In the genomic region with DNA sequence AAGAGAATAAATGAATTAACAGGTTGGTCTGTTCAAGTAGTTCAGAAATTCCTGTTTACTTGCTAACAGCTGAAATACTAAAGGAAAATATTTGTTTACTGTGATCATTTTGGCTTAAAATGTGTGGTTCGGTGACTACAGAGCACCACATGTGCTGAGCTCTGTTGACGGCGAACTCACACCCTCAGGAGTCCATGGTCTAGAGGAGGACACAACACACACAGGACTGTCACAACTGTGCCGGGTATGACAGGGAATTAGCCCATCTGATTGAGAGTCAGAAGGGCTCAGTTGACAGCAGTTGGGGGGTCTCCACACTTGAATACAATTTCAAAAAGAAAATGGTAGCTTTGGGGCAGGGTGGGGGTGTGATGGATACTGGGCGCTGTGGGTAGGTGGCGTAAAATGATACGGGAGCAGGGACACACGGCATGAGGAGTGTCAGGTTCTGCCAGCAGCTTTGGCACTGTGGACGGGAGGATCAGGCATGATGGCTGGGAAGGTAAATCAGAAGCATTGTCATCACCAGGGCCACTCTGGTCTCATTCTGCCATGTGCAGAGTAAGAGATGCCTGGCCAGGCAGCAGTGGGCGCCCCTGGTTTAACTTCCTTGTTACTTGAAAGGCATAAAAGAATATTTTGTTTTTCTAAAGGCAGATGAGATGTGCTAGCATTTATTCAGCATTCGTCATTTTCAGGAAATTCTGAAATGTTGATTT, we compare ENCODE assay signal across 25 cellular contexts. TPM values are rescaled to one million over a fixed set of nuclear protein-coding genes. Genes with fewer than 3 reads are reported as not detected.
A peak's percentile ranks its signal among the peaks of the same experiment; 100 is the strongest.
DNase-seq lines count a peak whose midpoint lies in the region; ATAC-seq, FAIRE-seq and TF ChIP-seq lines count a peak whose summit lies in the region.
"Had no signal": no experiment of that assay in that cellular context is flagged by ENCODE, and none has a peak within 500 bp of the region (broad histone marks: within the 10 kb centered on the region; RNA-seq: fewer than 3 reads in every experiment).

No MANE protein-coding gene starts in this region.

- peak overlapping the region; percentile 48 for H3K27ac ChIP-seq in hepatocyte
- H3K27ac ChIP-seq in naive thymus-derived CD4-positive, alpha-beta T cell (ENCODE audit: low read depth, low read length): no peak overlapping the region
- H3K27ac ChIP-seq in GM23248: no peak overlapping the region
- H3K27ac ChIP-seq: cardiac muscle cell, parathyroid adenoma, upper lobe of left lung had no signal

- in situ Hi-C loops in GM23248 (cut with MboI): no loop called here

- FAIRE-seq in urothelium cell line (lab: Jason Lieb, UNC): no peak
- FAIRE-seq: H1 had no signal

- intact Hi-C loops in naive thymus-derived CD4-positive, alpha-beta T cell (cut with micrococcal nuclease): no loop called here

- H3K4me3 Mint-ChIP-seq in naive thymus-derived CD4-positive, alpha-beta T cell: no peak overlapping the region
- H3K4me3 Mint-ChIP-seq: activated CD4-positive, alpha-beta T cell treated with anti-CD3 and anti-CD28 coated beads, Interleukin-2, amount 10 ng/mL, durations not matched to agents 7 days and 5 days; activated naive CD8-positive, alpha-beta T cell treated with anti-CD3 and anti-CD28 coated beads, Interleukin-2, amount 10 ng/mL, durations not matched to agents 7 days and 5 days; activated T-cell treated with anti-CD3 and anti-CD28 coated beads, Interleukin-2, amount 50 U/mL, for 24 hours; CD8-positive, alpha-beta T cell had no signal

- H3K4me1 ChIP-seq in hepatocyte (ENCODE audit: insufficient read depth) (peaks cover 21% of the 10 kb centered on the region), GM23248 (ENCODE audit: insufficient read depth) (peaks cover 11% of the 10 kb centered on the region)
- H3K4me1 ChIP-seq in naive thymus-derived CD4-positive, alpha-beta T cell (ENCODE audit: control insufficient read depth in 2 of 2, insufficient read depth in 2 of 2, low read length in 2 of 2): no peaks in the 10 kb centered on the region
- H3K4me1 ChIP-seq: parathyroid adenoma, upper lobe of left lung had no signal

- no peaks in the 10 kb centered on the region for H3K4me1 Mint-ChIP-seq in naive thymus-derived CD4-positive, alpha-beta T cell
- H3K4me1 Mint-ChIP-seq: activated CD4-positive, alpha-beta T cell treated with anti-CD3 and anti-CD28 coated beads, Interleukin-2, amount 10 ng/mL, durations not matched to agents 7 days and 5 days had no signal

- H2AFZ ChIP-seq in hepatocyte: no peak overlapping the region
- H2AFZ ChIP-seq in GM23248: no peak overlapping the region
- H2AFZ ChIP-seq: parathyroid adenoma had no signal

- DNase-seq in hepatocyte (ENCODE audit: low spot score) (no peak), urothelium cell line (ENCODE audit: low spot score) (no peak), germinal center (ENCODE audit: low spot score) (no peak), GM23248 (no peak)
- no peak for DNase-seq in naive thymus-derived CD4-positive, alpha-beta T cell
- DNase-seq: activated CD4-positive, alpha-beta T cell treated with anti-CD3 and anti-CD28 coated beads, Interleukin-2, amount 10 ng/mL, durations not matched to agents 7 days and 5 days; activated naive CD8-positive, alpha-beta T cell treated with anti-CD3 and anti-CD28 coated beads, Interleukin-2, amount 10 ng/mL, durations not matched to agents 7 days and 5 days; activated T-cell treated with anti-CD3 and anti-CD28 coated beads, Interleukin-2, amount 50 U/mL, for 24 hours; CD8-positive, alpha-beta T cell; EL; hippocampal formation; MG63; NCI-H1930; NCI-H524; SK-N-SH; stimulated activated naive CD4-positive, alpha-beta T cell; upper lobe of left lung had no signal

- H3K36me3 Mint-ChIP-seq in naive thymus-derived CD4-positive, alpha-beta T cell: peaks cover 0 to 49% (median 14%) of the 10 kb centered on the region in 5 donors
- H3K36me3 Mint-ChIP-seq: activated naive CD8-positive, alpha-beta T cell treated with anti-CD3 and anti-CD28 coated beads, Interleukin-2, amount 10 ng/mL, durations not matched to agents 7 days and 5 days; CD8-positive, alpha-beta T cell had no signal

- POLR2A ChIA-PET in naive thymus-derived CD4-positive, alpha-beta T cell (lab: Charles Lee): no interaction called here

- no peak overlapping the region for H3K9ac ChIP-seq in GM23248
- H3K9ac ChIP-seq: parathyroid adenoma, SK-N-SH had no signal

- no peaks in the 10 kb centered on the region for H3K27me3 Mint-ChIP-seq in naive thymus-derived CD4-positive, alpha-beta T cell
- H3K27me3 Mint-ChIP-seq: activated CD4-positive, alpha-beta T cell treated with anti-CD3 and anti-CD28 coated beads, Interleukin-2, amount 10 ng/mL, durations not matched to agents 7 days and 5 days; activated T-cell treated with anti-CD3 and anti-CD28 coated beads, Interleukin-2, amount 50 U/mL, for 24 hours had no signal

- H3K27me3 ChIP-seq in hepatocyte: no peaks in the 10 kb centered on the region
- H3K27me3 ChIP-seq in naive thymus-derived CD4-positive, alpha-beta T cell (ENCODE audit: control insufficient read depth in 2 of 2, insufficient read depth in 2 of 2, low read length in 2 of 2): no peaks in the 10 kb centered on the region
- H3K27me3 ChIP-seq in GM23248 (replicated peaks; ENCODE audit: insufficient read depth): no peaks in the 10 kb centered on the region
- H3K27me3 ChIP-seq: cardiac muscle cell, MG63, upper lobe of left lung had no signal

- ATAC-seq in GM18508 (IDR thresholded peaks at IDR 0.05; ENCODE audit: insufficient read depth, unreplicated experiment): peak; percentile 11
- ATAC-seq in GM21381 (IDR thresholded peaks at IDR 0.05; ENCODE audit: unreplicated experiment): peak; percentile 27
- ATAC-seq in HG03066 (IDR thresholded peaks at IDR 0.05; ENCODE audit: low read depth, unreplicated experiment): peak; percentile 12
- no peak for ATAC-seq in naive thymus-derived CD4-positive, alpha-beta T cell
- ATAC-seq: CD8-positive, alpha-beta T cell had no signal

- TF ChIP-seq CTCF in hepatocyte (IDR thresholded peaks at IDR 0.05; ENCODE audit: poor library complexity): no peak

- no peaks in the 10 kb centered on the region for H4K20me1 ChIP-seq in hepatocyte (ENCODE audit: insufficient read depth, poor library complexity, severe bottlenecking)
- no peaks in the 10 kb centered on the region for H4K20me1 ChIP-seq in GM23248 (ENCODE audit: insufficient read depth)

- no peaks in the 10 kb centered on the region for H3K9me2 ChIP-seq in hepatocyte (replicated peaks; ENCODE audit: insufficient read depth)
- H3K9me2 ChIP-seq in GM23248 (ENCODE audit: insufficient read depth): no peaks in the 10 kb centered on the region
- H3K9me2 ChIP-seq: SK-N-SH had no signal

- H3K4me2 ChIP-seq in hepatocyte: peak overlapping the region; percentile 57
- H3K4me2 ChIP-seq in GM23248 (ENCODE audit: unreplicated experiment): no peak overlapping the region
- H3K4me2 ChIP-seq: SK-N-SH, smooth muscle cell had no signal

- H3K4me3 ChIP-seq in hepatocyte: no peak overlapping the region
- no peak overlapping the region for H3K4me3 ChIP-seq in naive thymus-derived CD4-positive, alpha-beta T cell (ENCODE audit: low read length)
- no peak overlapping the region for H3K4me3 ChIP-seq in GM23248
- H3K4me3 ChIP-seq: cardiac muscle cell, MG63, smooth muscle cell, upper lobe of left lung had no signal

- CTCF ChIA-PET in naive thymus-derived CD4-positive, alpha-beta T cell (lab: Charles Lee): no interaction called here

- WGBS in hepatocyte (ENCODE audit: low lambda C conversion rate, missing lambda C conversion rate): 96% methylated on average over 11 of the region's 11 CpGs
- 93% methylated on average over 11 of the region's 11 CpGs for WGBS in GM23248 (ENCODE audit: low coverage in 1 of 2, low lambda C conversion rate in 2 of 2, missing lambda C conversion rate in 2 of 2), 2 experiments

- peak overlapping the region in 1 of 9 donors; percentile 34 for H3K27ac Mint-ChIP-seq in naive thymus-derived CD4-positive, alpha-beta T cell
- H3K27ac Mint-ChIP-seq: activated CD4-positive, alpha-beta T cell treated with anti-CD3 and anti-CD28 coated beads, Interleukin-2, amount 10 ng/mL, durations not matched to agents 7 days and 5 days; activated naive CD8-positive, alpha-beta T cell treated with anti-CD3 and anti-CD28 coated beads, Interleukin-2, amount 10 ng/mL, durations not matched to agents 7 days and 5 days; activated T-cell treated with anti-CD3 and anti-CD28 coated beads, Interleukin-2, amount 50 U/mL, for 24 hours; CD8-positive, alpha-beta T cell had no signal

- H3K36me3 ChIP-seq in hepatocyte (replicated peaks; ENCODE audit: insufficient read depth, low read depth) (no peaks in the 10 kb centered on the region), GM23248 (ENCODE audit: low read depth) (peaks cover 91% of the 10 kb centered on the region)
- H3K36me3 ChIP-seq in naive thymus-derived CD4-positive, alpha-beta T cell (ENCODE audit: control insufficient read depth in 2 of 3, insufficient read depth in 3 of 3, low read length in 3 of 3): no peaks in the 10 kb centered on the region

- H3K79me2 ChIP-seq in hepatocyte: no peaks in the 10 kb centered on the region
- peaks cover under 1% of the 10 kb centered on the region; the same call in 1 of the 2 replicates for H3K79me2 ChIP-seq in GM23248 (ENCODE audit: insufficient read depth)
- H3K79me2 ChIP-seq: parathyroid adenoma had no signal

- H3K9me3 Mint-ChIP-seq in naive thymus-derived CD4-positive, alpha-beta T cell: no peaks in the 10 kb centered on the region
- H3K9me3 Mint-ChIP-seq: activated CD4-positive, alpha-beta T cell treated with anti-CD3 and anti-CD28 coated beads, Interleukin-2, amount 10 ng/mL, durations not matched to agents 7 days and 5 days; activated naive CD8-positive, alpha-beta T cell treated with anti-CD3 and anti-CD28 coated beads, Interleukin-2, amount 10 ng/mL, durations not matched to agents 7 days and 5 days; activated T-cell treated with anti-CD3 and anti-CD28 coated beads, Interleukin-2, amount 50 U/mL, for 24 hours; CD8-positive, alpha-beta T cell had no signal

- peaks cover 21% of the 10 kb centered on the region; the same call in 1 of the 2 replicates for H3F3A ChIP-seq in GM23248 (ENCODE audit: insufficient read depth)

- H3K9me3 ChIP-seq in hepatocyte (ENCODE audit: low read depth): no peaks in the 10 kb centered on the region
- no peaks in the 10 kb centered on the region for H3K9me3 ChIP-seq in naive thymus-derived CD4-positive, alpha-beta T cell (ENCODE audit: control insufficient read depth in 2 of 3, low read length in 3 of 3)
- H3K9me3 ChIP-seq in GM23248 (ENCODE audit: low read depth): no peaks in the 10 kb centered on the region
- H3K9me3 ChIP-seq: MG63, SK-N-SH, upper lobe of left lung had no signal

RNA-seq across cellular contexts. Expression of a gene that starts 33.3 kb away (rescaled TPM):
- not detected in 2 replicates for total RNA-seq in hepatocyte
- 0.32 TPM in 1 of 2 replicates, not detected in the other for polyA plus RNA-seq in hepatocyte
- total RNA-seq in naive thymus-derived CD4-positive, alpha-beta T cell: not detected
- not detected for polyA plus RNA-seq in naive thymus-derived CD4-positive, alpha-beta T cell
- not detected in 2 replicates for total RNA-seq in GM23248 (2014; rRNA removed; shearing (Covaris generic))
- not detected in 2 replicates for polyA plus RNA-seq in GM23248 (2016; fragmentation: Nextera tagmentation; extraction: Ambion mirVana)
- total RNA-seq: activated CD4-positive, alpha-beta T cell treated with anti-CD3 and anti-CD28 coated beads, Interleukin-2, amount 10 ng/mL, durations not matched to agents 7 days and 5 days; activated naive CD8-positive, alpha-beta T cell treated with anti-CD3 and anti-CD28 coated beads, Interleukin-2, amount 10 ng/mL, durations not matched to agents 7 days and 5 days; cardiac muscle cell; CD8-positive, alpha-beta T cell; H1; smooth muscle cell had no signal
- polyA plus RNA-seq: AG04450, cardiac muscle cell, H1 had no signal

RNA-seq across cellular contexts. Expression of a gene that starts 35.5 kb away (rescaled TPM):
- total RNA-seq in hepatocyte: not detected in 2 replicates
- polyA plus RNA-seq in hepatocyte (0.94 TPM in 1 of 2 replicates, not detected in the other), GM23248 (2016; fragmentation: Nextera tagmentation; extraction: Ambion mirVana) (not detected in 2 replicates)
- not detected for total RNA-seq in naive thymus-derived CD4-positive, alpha-beta T cell
- polyA plus RNA-seq in naive thymus-derived CD4-positive, alpha-beta T cell: not detected
- total RNA-seq in GM23248 (2014; rRNA removed; shearing (Covaris generic)): 0.51 TPM in 1 of 2 replicates, not detected in the other
- total RNA-seq: activated CD4-positive, alpha-beta T cell treated with anti-CD3 and anti-CD28 coated beads, Interleukin-2, amount 10 ng/mL, durations not matched to agents 7 days and 5 days; activated naive CD8-positive, alpha-beta T cell treated with anti-CD3 and anti-CD28 coated beads, Interleukin-2, amount 10 ng/mL, durations not matched to agents 7 days and 5 days; cardiac muscle cell; CD8-positive, alpha-beta T cell; H1; smooth muscle cell; upper lobe of left lung had no signal
- polyA plus RNA-seq: AG04450, cardiac muscle cell, H1, SK-N-SH, smooth muscle cell had no signal
